In the genomic region with DNA sequence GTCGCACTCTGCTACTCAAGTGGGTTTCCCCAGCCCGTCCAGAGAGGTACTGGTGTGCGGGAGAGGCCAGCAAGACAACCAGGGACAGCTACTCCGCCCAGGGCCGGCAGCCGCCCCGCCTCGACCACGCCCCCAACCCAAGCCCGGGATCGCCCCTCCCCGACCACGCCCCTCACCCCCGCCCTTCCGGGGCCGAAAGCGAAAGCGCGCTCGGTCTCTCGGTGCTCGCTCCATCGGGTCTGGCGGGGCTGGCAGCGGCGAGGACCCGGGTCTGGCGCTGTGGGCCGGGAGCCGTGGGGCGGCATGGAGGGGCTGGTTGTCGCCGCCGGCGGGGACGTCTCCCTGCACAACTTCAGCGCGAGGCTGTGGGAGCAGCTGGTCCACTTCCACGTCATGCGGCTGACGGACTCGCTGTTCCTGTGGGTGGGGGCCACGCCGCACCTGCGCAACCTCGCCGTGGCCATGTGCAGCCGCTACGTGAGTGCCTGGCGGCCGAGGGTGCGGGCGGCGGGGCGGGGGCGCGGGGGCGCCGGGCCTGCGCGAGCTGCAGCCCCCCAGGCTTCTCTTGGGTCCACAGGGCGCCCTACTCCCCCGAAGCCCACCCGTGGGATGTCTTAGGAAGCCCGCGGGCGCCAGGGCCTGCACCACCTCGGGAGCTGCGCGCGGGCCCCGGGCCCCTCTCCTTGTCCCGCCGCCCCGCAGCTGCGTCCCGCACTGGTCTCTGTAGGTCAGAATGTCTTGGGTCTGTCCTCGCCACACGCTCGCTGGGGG, we compare ENCODE assay signal across 8 cellular contexts. TPM values are rescaled to one million over a fixed set of nuclear protein-coding genes. Genes with fewer than 3 reads are reported as not detected.
A peak's percentile ranks its signal among the peaks of the same experiment; 100 is the strongest.
DNase-seq lines count a peak whose midpoint lies in the region; ATAC-seq and TF ChIP-seq lines count a peak whose summit lies in the region.

Gene PSMG4 (plus strand): TSS at position 228 of the 771 bp plus-strand sequence. CDS start 76 bp downstream, at position 304.

- peak within 1 kb of the TSS; percentile 79 for H3K4me3 ChIP-seq in kidney epithelial cell (ENCODE audit: low read depth, low read length)

- peak; percentile 78 for ATAC-seq in HG03354 (IDR thresholded peaks at IDR 0.05; ENCODE audit: poor library complexity, severe bottlenecking, unreplicated experiment)

- H3K36me3 ChIP-seq in kidney epithelial cell (ENCODE audit: control insufficient read depth, insufficient read depth, low read length) = peaks cover 3% of the 10 kb centered on the region

- DNase-seq in AG20443 (ENCODE audit: low spot score) (peak; percentile 99), NCI-H460 (ENCODE audit: extremely low read depth, low read depth) (peak; percentile 77), cerebellum (ENCODE audit: low spot score) (peak; percentile 97), kidney epithelial cell (ENCODE audit: low read depth) (no peak)
- DNase-seq in activated CD4-positive, alpha-beta T cell treated with anti-CD3 and anti-CD28 coated beads for 1 hour = peak; percentile 88
- DNase-seq in stimulated activated CD4-positive, alpha-beta T cell treated with anti-CD3 and anti-CD28 coated beads, Interleukin-15, amount 100 ng/mL, for 1 hour (ENCODE audit: low read depth in 1 of 2, low spot score in 1 of 2) = peak; percentile 88 to 97

- peak; percentile 65 for TF ChIP-seq POLR2A in GM19099 (IDR thresholded peaks at IDR 0.05; ENCODE audit: extremely low read depth, insufficient read length, low read depth)

- TF ChIP-seq CTCF in kidney epithelial cell (IDR thresholded peaks at IDR 0.05; ENCODE audit: insufficient read depth, low read length, poor library complexity, severe bottlenecking) = no peak

- H3K27me3 ChIP-seq in kidney epithelial cell (ENCODE audit: control insufficient read depth, insufficient read depth, low read length) = peaks cover 2% of the 10 kb centered on the region

RNA-seq across cellular contexts. Expression of gene PSMG4, which starts in this region (rescaled TPM):
- 25.4 and 32.5 TPM in 2 replicates for total RNA-seq in NCI-H460 (2014; rRNA removed; shearing (Covaris generic))
- 46.4 and 56.0 TPM in 2 replicates for polyA plus RNA-seq in NCI-H460 (2014; cell fraction: nucleus; rRNA removed)
- total RNA-seq in cerebellum (40.9 TPM), kidney epithelial cell (14.6 and 26.5 TPM in 2 replicates)
